Comparison of ENCODE assay signal across 1 cellular context in the genomic region with DNA sequence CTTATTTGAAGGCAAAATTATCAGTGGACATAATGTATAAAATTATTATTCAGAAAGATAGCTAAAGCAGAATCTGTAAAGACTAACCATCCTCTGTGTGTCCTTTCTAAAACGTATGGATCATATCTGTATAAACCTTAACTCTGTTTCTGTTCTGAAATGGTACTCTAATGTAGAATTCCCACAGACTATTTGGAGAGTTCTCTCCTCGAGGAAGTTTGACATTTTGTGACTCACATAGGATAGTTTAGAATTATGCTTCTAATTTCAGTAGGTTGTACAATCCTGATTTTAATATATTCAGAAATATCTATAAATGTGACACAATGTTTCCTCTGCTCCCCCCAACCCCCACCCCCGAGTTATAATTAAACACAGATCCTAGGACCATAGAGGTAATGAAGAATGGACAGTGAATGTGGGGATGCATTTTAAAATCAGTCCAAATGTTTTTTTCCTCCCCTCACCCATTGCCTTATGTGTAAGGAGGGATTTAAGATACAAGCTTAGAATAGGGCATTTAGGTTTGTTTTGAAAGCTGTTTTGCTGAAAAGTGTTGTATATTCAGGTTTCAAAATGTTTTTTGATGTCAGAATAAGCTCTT.
TF ChIP-seq lines count a peak whose summit lies in the region.

No MANE protein-coding gene starts in this region.

TF ChIP-seq in HCT116, 20 proteins besides CTCF, POLR2A, EP300 and RAD21 (continued from another document):
- TF ChIP-seq REST (IDR thresholded peaks at IDR 0.05; ENCODE audit: low read depth): no peak
- no peak for TF ChIP-seq SIN3A (IDR thresholded peaks at IDR 0.05; ENCODE audit: low read depth)
